Comparison of ENCODE assay signal across 28 cellular contexts in the genomic region with DNA sequence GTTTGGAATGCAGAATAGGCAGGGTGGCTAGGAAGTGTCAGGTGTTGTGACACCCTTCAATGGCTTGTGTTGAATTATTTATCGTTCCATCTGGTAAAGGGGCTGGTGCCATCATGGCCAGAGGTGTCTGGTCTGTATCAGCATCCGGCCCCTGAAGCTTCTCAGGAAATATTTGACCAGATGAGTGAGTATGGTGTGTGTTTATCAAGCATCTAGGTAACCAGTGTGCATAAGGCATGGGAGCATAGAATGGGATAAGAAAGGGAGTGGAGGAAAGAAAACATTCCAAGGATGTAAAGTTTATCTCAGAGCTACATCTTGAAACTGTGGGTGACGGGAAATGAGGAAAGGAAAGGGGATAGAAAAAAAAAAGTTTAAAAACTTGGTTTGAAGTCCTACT.
"Had no signal": no experiment of that assay in that cellular context is flagged by ENCODE, and none has a peak within 500 bp of the region (broad histone marks: within the 10 kb centered on the region; RNA-seq: fewer than 3 reads in every experiment).

No MANE protein-coding gene starts in this region.

- ATAC-seq: activated CD4-positive, alpha-beta T cell treated with anti-CD3 and anti-CD28 coated beads for 36 hours; activated naive CD4-positive, alpha-beta T cell treated with anti-CD3 and anti-CD28 coated beads, Interleukin-2, amount 50 U/mL, for 72 hours; activated T-cell treated with anti-CD3 and anti-CD28 coated beads, Interleukin-2, amount 50 U/mL, for 72 hours; body of pancreas; heart right ventricle; naive thymus-derived CD4-positive, alpha-beta T cell; pancreas; stimulated activated memory B cell treated with anti-CD40 and anti-IgM and Interleukin-4, amounts not matched to agents 10 μg/mL and 1 μg/mL and 100 μg/mL, for 72 hours; T-cell had no signal

- H3K9me3 Mint-ChIP-seq: activated naive CD4-positive, alpha-beta T cell treated with anti-CD3 and anti-CD28 coated beads, Interleukin-2, amount 50 U/mL, for 72 hours; activated T-cell treated with anti-CD3 and anti-CD28 coated beads, Interleukin-2, amount 50 U/mL, for 72 hours; stimulated activated memory B cell treated with anti-CD40 and anti-IgM and Interleukin-4, amounts not matched to agents 10 μg/mL and 1 μg/mL and 100 μg/mL, for 72 hours; T-cell; T-helper 2 cell treated with Interferon-gamma antibody and Interleukin-4, amounts not matched to agents 5 μg/mL and 100 μg/mL, for 36 hours had no signal

- H3K36me3 Mint-ChIP-seq: activated naive CD4-positive, alpha-beta T cell treated with anti-CD3 and anti-CD28 coated beads, Interleukin-2, amount 50 U/mL, for 72 hours; naive thymus-derived CD4-positive, alpha-beta T cell; stimulated activated memory B cell treated with anti-CD40 and anti-IgM and Interleukin-4, amounts not matched to agents 10 μg/mL and 1 μg/mL and 100 μg/mL, for 72 hours; T-cell had no signal

- H3K27me3 ChIP-seq: body of pancreas, heart right ventricle, stomach, thyroid gland, upper lobe of left lung, vagina had no signal

- H3K27ac Mint-ChIP-seq: activated CD4-positive, alpha-beta T cell treated with anti-CD3 and anti-CD28 coated beads for 36 hours; activated naive CD4-positive, alpha-beta T cell treated with anti-CD3 and anti-CD28 coated beads, Interleukin-2, amount 50 U/mL, for 72 hours; activated T-cell treated with anti-CD3 and anti-CD28 coated beads, Interleukin-2, amount 50 U/mL, for 72 hours; stimulated activated memory B cell treated with anti-CD40 and anti-IgM and Interleukin-4, amounts not matched to agents 10 μg/mL and 1 μg/mL and 100 μg/mL, for 72 hours; T-cell; T-helper 2 cell treated with Interferon-gamma antibody and Interleukin-4, amounts not matched to agents 5 μg/mL and 100 μg/mL, for 36 hours had no signal

- DNase-seq: activated CD4-positive, alpha-beta T cell treated with anti-CD3 and anti-CD28 coated beads for 36 hours; activated CD4-positive, CD25-positive, alpha-beta regulatory T cell; activated naive CD4-positive, alpha-beta T cell; activated T-cell treated with anti-CD3 and anti-CD28 coated beads for 4 hours; activated T-cell treated with anti-CD3 and anti-CD28 coated beads, Interleukin-2, amount 50 U/mL, for 72 hours; body of pancreas; effector CD8-positive, alpha-beta T cell; heart right ventricle; islet precursor cell; left ventricle myocardium inferior; mammary epithelial cell; midbrain; naive thymus-derived CD4-positive, alpha-beta T cell; nucleus accumbens; pancreas; stimulated activated CD4-positive, alpha-beta T cell treated with anti-CD3 and anti-CD28 coated beads, Interleukin-1b, Interleukin-23, amount 100 ng/mL, for 48 hours; stimulated activated CD4-positive, alpha-beta T cell treated with anti-CD3 and anti-CD28 coated beads, Interleukin-4, amount 100 ng/mL, for 4 hours; stimulated activated CD8-positive, alpha-beta memory T cell treated with anti-CD3 and anti-CD28 coated beads, Interleukin-4, amount 100 ng/mL, for 48 hours; stomach; T-cell; thyroid gland; upper lobe of left lung had no signal

- H3K4me1 Mint-ChIP-seq: activated CD4-positive, alpha-beta T cell treated with anti-CD3 and anti-CD28 coated beads for 36 hours; naive thymus-derived CD4-positive, alpha-beta T cell; stimulated activated memory B cell treated with anti-CD40 and anti-IgM and Interleukin-4, amounts not matched to agents 10 μg/mL and 1 μg/mL and 100 μg/mL, for 72 hours; T-cell had no signal

- H3K9me3 ChIP-seq: body of pancreas, heart right ventricle, left ventricle myocardium inferior, pancreas, prostate gland, stomach, thyroid gland, upper lobe of left lung, vagina had no signal

- H3K4me3 ChIP-seq: body of pancreas, heart right ventricle, left ventricle myocardium inferior, pancreas, prostate gland, smooth muscle cell, stomach, thyroid gland, upper lobe of left lung, vagina had no signal

- H3K36me3 ChIP-seq: heart right ventricle, left ventricle myocardium inferior, pancreas, prostate gland, stomach, thyroid gland, upper lobe of left lung, vagina had no signal

- H3K27me3 Mint-ChIP-seq: activated CD4-positive, alpha-beta T cell treated with anti-CD3 and anti-CD28 coated beads for 36 hours; naive thymus-derived CD4-positive, alpha-beta T cell; stimulated activated memory B cell treated with anti-CD40 and anti-IgM and Interleukin-4, amounts not matched to agents 10 μg/mL and 1 μg/mL and 100 μg/mL, for 72 hours had no signal

- H3K4me3 Mint-ChIP-seq: activated CD4-positive, alpha-beta T cell treated with anti-CD3 and anti-CD28 coated beads for 36 hours; activated T-cell treated with anti-CD3 and anti-CD28 coated beads, Interleukin-2, amount 50 U/mL, for 72 hours; naive thymus-derived CD4-positive, alpha-beta T cell; stimulated activated memory B cell treated with anti-CD40 and anti-IgM and Interleukin-4, amounts not matched to agents 10 μg/mL and 1 μg/mL and 100 μg/mL, for 72 hours; T-cell; T-helper 2 cell treated with Interferon-gamma antibody and Interleukin-4, amounts not matched to agents 5 μg/mL and 100 μg/mL, for 36 hours had no signal

- H3K4me1 ChIP-seq: body of pancreas, left ventricle myocardium inferior, pancreas, prostate gland, stomach, thyroid gland, upper lobe of left lung, vagina had no signal

- H3K27ac ChIP-seq: body of pancreas, heart right ventricle, left ventricle myocardium inferior, pancreas, prostate gland, stomach, thyroid gland, upper lobe of left lung, vagina had no signal
